In the genomic region with DNA sequence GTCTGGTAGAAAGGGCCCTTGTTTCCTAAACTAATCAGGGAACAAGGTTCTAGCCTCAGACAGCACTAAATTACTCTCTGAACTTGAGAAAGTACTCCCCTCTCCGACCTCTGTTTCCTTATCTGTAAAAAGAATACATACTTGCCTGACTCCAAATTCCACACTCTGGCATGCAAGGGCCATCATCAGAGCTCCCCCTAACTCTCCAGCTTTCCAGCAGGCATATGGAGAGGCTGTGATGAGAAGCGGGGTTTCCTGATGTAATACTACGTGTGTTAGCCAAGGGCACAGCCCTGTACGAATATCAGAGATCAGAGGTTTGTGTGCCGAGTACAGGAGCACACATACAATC, we compare ENCODE assay signal across 1 cellular context.
TF ChIP-seq lines count a peak whose summit lies in the region.

No MANE protein-coding gene starts in this region.

TF ChIP-seq in WTC11, 78 proteins besides CTCF, POLR2A, EP300 and RAD21 (continued from another document):
- TF ChIP-seq, protein P1, sequence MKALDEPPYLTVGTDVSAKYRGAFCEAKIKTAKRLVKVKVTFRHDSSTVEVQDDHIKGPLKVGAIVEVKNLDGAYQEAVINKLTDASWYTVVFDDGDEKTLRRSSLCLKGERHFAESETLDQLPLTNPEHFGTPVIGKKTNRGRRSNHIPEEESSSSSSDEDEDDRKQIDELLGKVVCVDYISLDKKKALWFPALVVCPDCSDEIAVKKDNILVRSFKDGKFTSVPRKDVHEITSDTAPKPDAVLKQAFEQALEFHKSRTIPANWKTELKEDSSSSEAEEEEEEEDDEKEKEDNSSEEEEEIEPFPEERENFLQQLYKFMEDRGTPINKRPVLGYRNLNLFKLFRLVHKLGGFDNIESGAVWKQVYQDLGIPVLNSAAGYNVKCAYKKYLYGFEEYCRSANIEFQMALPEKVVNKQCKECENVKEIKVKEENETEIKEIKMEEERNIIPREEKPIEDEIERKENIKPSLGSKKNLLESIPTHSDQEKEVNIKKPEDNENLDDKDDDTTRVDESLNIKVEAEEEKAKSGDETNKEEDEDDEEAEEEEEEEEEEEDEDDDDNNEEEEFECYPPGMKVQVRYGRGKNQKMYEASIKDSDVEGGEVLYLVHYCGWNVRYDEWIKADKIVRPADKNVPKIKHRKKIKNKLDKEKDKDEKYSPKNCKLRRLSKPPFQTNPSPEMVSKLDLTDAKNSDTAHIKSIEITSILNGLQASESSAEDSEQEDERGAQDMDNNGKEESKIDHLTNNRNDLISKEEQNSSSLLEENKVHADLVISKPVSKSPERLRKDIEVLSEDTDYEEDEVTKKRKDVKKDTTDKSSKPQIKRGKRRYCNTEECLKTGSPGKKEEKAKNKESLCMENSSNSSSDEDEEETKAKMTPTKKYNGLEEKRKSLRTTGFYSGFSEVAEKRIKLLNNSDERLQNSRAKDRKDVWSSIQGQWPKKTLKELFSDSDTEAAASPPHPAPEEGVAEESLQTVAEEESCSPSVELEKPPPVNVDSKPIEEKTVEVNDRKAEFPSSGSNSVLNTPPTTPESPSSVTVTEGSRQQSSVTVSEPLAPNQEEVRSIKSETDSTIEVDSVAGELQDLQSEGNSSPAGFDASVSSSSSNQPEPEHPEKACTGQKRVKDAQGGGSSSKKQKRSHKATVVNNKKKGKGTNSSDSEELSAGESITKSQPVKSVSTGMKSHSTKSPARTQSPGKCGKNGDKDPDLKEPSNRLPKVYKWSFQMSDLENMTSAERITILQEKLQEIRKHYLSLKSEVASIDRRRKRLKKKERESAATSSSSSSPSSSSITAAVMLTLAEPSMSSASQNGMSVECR (CRISPR knock-in tag; IDR thresholded peaks at IDR 0.05; ENCODE audit: borderline replicate concordance), result no peak
- TF ChIP-seq GABPB1 (CRISPR knock-in tag; IDR thresholded peaks at IDR 0.05), result 0 out of 2 replicates have a peak, but pooled peaks have one; percentile 41
